1 cellular context compared by ENCODE assay signal in genomic region chr4:139555073-139555704, GRCh38.
TF ChIP-seq lines count a peak whose summit lies in the region.

No MANE protein-coding gene starts in this region.

TF ChIP-seq in GM12878, 131 proteins besides CTCF, POLR2A, EP300 and RAD21 (continued from another document):
- TF ChIP-seq NR2C2 (IDR thresholded peaks at IDR 0.05; ENCODE audit: borderline replicate concordance, control insufficient read depth, insufficient read length, low read depth) = no peak
- TF ChIP-seq NRF1 (conservative IDR thresholded peaks at IDR 0.05; ENCODE audit: low read depth, low read length) = no peak
- TF ChIP-seq ZBTB4 (CRISPR knock-in tag; IDR thresholded peaks at IDR 0.05) = no peak
- TF ChIP-seq BHLHE40 (IDR thresholded peaks at IDR 0.05; ENCODE audit: borderline replicate concordance in 1 of 2, low read depth in 2 of 2, low read length in 1 of 2) = peak in 1 of 2 experiments; percentile 72; a peak in 2 of 4 replicates
- TF ChIP-seq HDAC6 (IDR thresholded peaks at IDR 0.05; ENCODE audit: unreplicated experiment) = peak; percentile 87
- no peak for TF ChIP-seq BMI1 (IDR thresholded peaks at IDR 0.05; ENCODE audit: borderline replicate concordance)
- TF ChIP-seq PKNOX1 (IDR thresholded peaks at IDR 0.05) = no peak
- no peak for TF ChIP-seq POU2F2 (IDR thresholded peaks at IDR 0.05; ENCODE audit: borderline replicate concordance, low read depth, low read length)
- no peak for TF ChIP-seq CUX1 (IDR thresholded peaks at IDR 0.05; ENCODE audit: insufficient replicate concordance, low read depth, low read length)
- no peak for TF ChIP-seq KDM1A (IDR thresholded peaks at IDR 0.05; ENCODE audit: borderline replicate concordance)
- TF ChIP-seq ZNF274 (IDR thresholded peaks at IDR 0.05; ENCODE audit: insufficient read depth, insufficient read length) = no peak
- no peak for TF ChIP-seq ZNF687 (IDR thresholded peaks at IDR 0.05)
- no peak for TF ChIP-seq CHD2 (IDR thresholded peaks at IDR 0.05; ENCODE audit: borderline replicate concordance, low read depth, low read length)
- TF ChIP-seq IKZF1 (conservative IDR thresholded peaks at IDR 0.05) = no peak
- no peak for TF ChIP-seq ZZZ3 (IDR thresholded peaks at IDR 0.05; ENCODE audit: control insufficient read depth, insufficient read length, low read depth)
- TF ChIP-seq STAT3 (IDR thresholded peaks at IDR 0.05; ENCODE audit: low read depth, low read length) = no peak
- no peak for TF ChIP-seq CBFB (IDR thresholded peaks at IDR 0.05; ENCODE audit: low read depth)
- TF ChIP-seq IKZF2 (IDR thresholded peaks at IDR 0.05) = no peak
- TF ChIP-seq RAD51 (IDR thresholded peaks at IDR 0.05) = no peak
- no peak for TF ChIP-seq USF2 (IDR thresholded peaks at IDR 0.05; ENCODE audit: borderline replicate concordance, low read depth, low read length)
TF ChIP-seq in GM12878: peak in this region for 5.
